In genomic region chr20:12966468-12967085, GRCh38 we compare ENCODE assay signal across 8 cellular contexts. TPM values are rescaled to one million over a fixed set of nuclear protein-coding genes. Genes with fewer than 3 reads are reported as not detected.
A peak's percentile ranks its signal among the peaks of the same experiment; 100 is the strongest.
DNase-seq lines count a peak whose midpoint lies in the region; ATAC-seq and TF ChIP-seq lines count a peak whose summit lies in the region.
"Had no signal": no experiment of that assay in that cellular context is flagged by ENCODE, and none has a peak within 500 bp of the region (broad histone marks: within the 10 kb centered on the region; RNA-seq: fewer than 3 reads in every experiment).

No MANE protein-coding gene starts in this region.

- ATAC-seq in activated CD8-positive, alpha-beta T cell treated with anti-CD3 and anti-CD28 coated beads for 36 hours: no peak

- no peak overlapping the region for H2AFZ ChIP-seq in fibroblast of lung (ENCODE audit: low read length)

- no peaks in the 10 kb centered on the region for H3K4me1 ChIP-seq in fibroblast of lung (ENCODE audit: control insufficient read depth, extremely low read depth, insufficient read depth, low read length)
- H3K4me1 ChIP-seq in ovary (ENCODE audit: insufficient read depth): no peaks in the 10 kb centered on the region

- H3K4me3 ChIP-seq in fibroblast of lung (replicated peaks in 1 of 4; ENCODE audit: control extremely low read depth in 1 of 4, insufficient read depth in 1 of 4, low read depth in 3 of 4, low read length in 4 of 4) (no peak overlapping the region), ovary (no peak overlapping the region)

- TF ChIP-seq CTCF in GM12872 (IDR thresholded peaks at IDR 0.05; ENCODE audit: insufficient read depth, low read depth, low read length) (peak; percentile 5; the same call in 1 of the 3 replicates), fibroblast of lung (conservative IDR thresholded peaks at IDR 0.05 in 1 of 2, IDR thresholded peaks at IDR 0.05 in 1 of 2; ENCODE audit: low read depth in 1 of 2, low read length in 2 of 2) (peak; percentile 54 to 59), ovary (IDR thresholded peaks at IDR 0.05) (no peak)
- TF ChIP-seq CTCF in activated CD8-positive, alpha-beta T cell treated with anti-CD3 and anti-CD28 coated beads for 36 hours (IDR thresholded peaks at IDR 0.05): no peak

- CTCF ChIA-PET in activated naive CD4-positive, alpha-beta T cell treated with anti-CD3 and anti-CD28 coated beads for 36 hours (lab: Charles Lee): interaction anchor here (1.2 to 1.8 kb wide), 2 partner anchors 42 to 43 kb away, joined by 5 to 6 read pairs; no protein-coding TSS in a partner anchor
- CTCF ChIA-PET in activated CD8-positive, alpha-beta T cell treated with anti-CD3 and anti-CD28 coated beads for 36 hours (lab: Charles Lee): interaction anchor here (1.1 to 3.1 kb wide), 4 partner anchors 38 to 134 kb away, joined by 3 to 8 read pairs (median 5); no protein-coding TSS in a partner anchor

- POLR2A ChIA-PET in activated CD8-positive, alpha-beta T cell treated with anti-CD3 and anti-CD28 coated beads for 36 hours (lab: Charles Lee): no interaction called here

- H3K36me3 Mint-ChIP-seq in activated naive CD4-positive, alpha-beta T cell treated with anti-CD3 and anti-CD28 coated beads for 36 hours (ENCODE audit: low read depth): no peaks in the 10 kb centered on the region
- no peaks in the 10 kb centered on the region for H3K36me3 Mint-ChIP-seq in activated CD8-positive, alpha-beta T cell treated with anti-CD3 and anti-CD28 coated beads for 36 hours (ENCODE audit: low read depth)
- H3K36me3 Mint-ChIP-seq: activated naive CD4-positive, alpha-beta T cell treated with anti-CD3 and anti-CD28 coated beads, Interleukin-2, amount 50 U/mL, for 24 hours had no signal

- no peaks in the 10 kb centered on the region for H3K79me2 ChIP-seq in fibroblast of lung (ENCODE audit: control insufficient read depth, insufficient read depth, low read length)

- WGBS in ovary, 3 donors: 0% methylated on average over 1 of the region's 1 CpG

- peaks cover 10% of the 10 kb centered on the region for H3K4me1 Mint-ChIP-seq in activated naive CD4-positive, alpha-beta T cell treated with anti-CD3 and anti-CD28 coated beads for 36 hours (ENCODE audit: low read depth)
- H3K4me1 Mint-ChIP-seq in activated CD8-positive, alpha-beta T cell treated with anti-CD3 and anti-CD28 coated beads for 36 hours (ENCODE audit: low read depth): no peaks in the 10 kb centered on the region
- H3K4me1 Mint-ChIP-seq: activated naive CD4-positive, alpha-beta T cell treated with anti-CD3 and anti-CD28 coated beads, Interleukin-2, amount 50 U/mL, for 24 hours had no signal

- no peaks in the 10 kb centered on the region for H3K9me3 Mint-ChIP-seq in activated naive CD4-positive, alpha-beta T cell treated with anti-CD3 and anti-CD28 coated beads for 36 hours
- H3K9me3 Mint-ChIP-seq in activated CD8-positive, alpha-beta T cell treated with anti-CD3 and anti-CD28 coated beads for 36 hours: no peaks in the 10 kb centered on the region
- H3K9me3 Mint-ChIP-seq: activated naive CD4-positive, alpha-beta T cell treated with anti-CD3 and anti-CD28 coated beads, Interleukin-2, amount 50 U/mL, for 24 hours had no signal

- DNase-seq in NCI-H526 treated with DMSO at 0.1 percent for 48 hours (lab: John Stamatoyannopoulos, UW): peak; percentile 63
- DNase-seq in fibroblast of lung (ENCODE audit: low read depth in 2 of 2): peak; percentile 42 to 76
- DNase-seq in renal cortical epithelial cell (ENCODE audit: low read depth): peak; percentile 64
- DNase-seq in activated naive CD4-positive, alpha-beta T cell treated with anti-CD3 and anti-CD28 coated beads for 36 hours: no peak
- DNase-seq in ovary: no peak
- no peak for DNase-seq in activated CD8-positive, alpha-beta T cell treated with anti-CD3 and anti-CD28 coated beads for 36 hours

- no peak overlapping the region for H3K27ac Mint-ChIP-seq in activated naive CD4-positive, alpha-beta T cell treated with anti-CD3 and anti-CD28 coated beads for 36 hours
- H3K27ac Mint-ChIP-seq in activated CD8-positive, alpha-beta T cell treated with anti-CD3 and anti-CD28 coated beads for 36 hours: no peak overlapping the region
- H3K27ac Mint-ChIP-seq: activated naive CD4-positive, alpha-beta T cell treated with anti-CD3 and anti-CD28 coated beads, Interleukin-2, amount 50 U/mL, for 24 hours had no signal

- no peak for TF ChIP-seq POLR2A in ovary (IDR thresholded peaks at IDR 0.05)

- no peak overlapping the region for H3K4me2 ChIP-seq in fibroblast of lung (ENCODE audit: extremely low read depth, insufficient read depth, low read length)

- H3K27me3 ChIP-seq in fibroblast of lung (ENCODE audit: control insufficient read depth, insufficient read depth, low read length) (no peaks in the 10 kb centered on the region), ovary (no peaks in the 10 kb centered on the region)

- H3K27ac ChIP-seq in fibroblast of lung (ENCODE audit: insufficient read depth, low read length) (no peak overlapping the region), ovary (no peak overlapping the region)

- TF ChIP-seq EP300 in ovary (IDR thresholded peaks at IDR 0.05): no peak

- no peaks in the 10 kb centered on the region for H3K27me3 Mint-ChIP-seq in activated naive CD4-positive, alpha-beta T cell treated with anti-CD3 and anti-CD28 coated beads for 36 hours (ENCODE audit: low read depth)
- no peaks in the 10 kb centered on the region for H3K27me3 Mint-ChIP-seq in activated CD8-positive, alpha-beta T cell treated with anti-CD3 and anti-CD28 coated beads for 36 hours
- H3K27me3 Mint-ChIP-seq: activated naive CD4-positive, alpha-beta T cell treated with anti-CD3 and anti-CD28 coated beads, Interleukin-2, amount 50 U/mL, for 24 hours had no signal

- no peak overlapping the region for H3K4me3 Mint-ChIP-seq in activated naive CD4-positive, alpha-beta T cell treated with anti-CD3 and anti-CD28 coated beads for 36 hours
- H3K4me3 Mint-ChIP-seq in activated CD8-positive, alpha-beta T cell treated with anti-CD3 and anti-CD28 coated beads for 36 hours: no peak overlapping the region
- H3K4me3 Mint-ChIP-seq: activated naive CD4-positive, alpha-beta T cell treated with anti-CD3 and anti-CD28 coated beads, Interleukin-2, amount 50 U/mL, for 24 hours had no signal

- no peak overlapping the region for H3K9ac ChIP-seq in fibroblast of lung (ENCODE audit: insufficient read depth, low read length)

- H3K9me3 ChIP-seq in fibroblast of lung (ENCODE audit: control insufficient read depth, insufficient read depth, low read depth, low read length) (no peaks in the 10 kb centered on the region), ovary (no peaks in the 10 kb centered on the region)

- intact Hi-C loops in activated naive CD4-positive, alpha-beta T cell treated with anti-CD3 and anti-CD28 coated beads for 36 hours (cut with micrococcal nuclease): loop anchor here (1.0 to 2.0 kb wide), 2 partner anchors 41 to 956 kb away; no protein-coding TSS in a partner anchor
- intact Hi-C loops in ovary (cut with DNase I): loop anchor here in 2 of 4 donors (5.0 kb wide), 2 partner anchors 141 to 146 kb away; no protein-coding TSS in a partner anchor
- intact Hi-C loops in activated CD8-positive, alpha-beta T cell treated with anti-CD3 and anti-CD28 coated beads for 36 hours (cut with micrococcal nuclease): loop anchor here (5.0 kb wide), 2 partner anchors 39 to 141 kb away; no protein-coding TSS in a partner anchor

- H4K20me1 ChIP-seq in fibroblast of lung (ENCODE audit: control insufficient read depth, extremely low read depth, insufficient read depth, low read length): no peaks in the 10 kb centered on the region

- H3K36me3 ChIP-seq in fibroblast of lung (ENCODE audit: control insufficient read depth, insufficient read depth, low read length): no peaks in the 10 kb centered on the region
- H3K36me3 ChIP-seq in ovary: no peaks in the 10 kb centered on the region

RNA-seq across cellular contexts. Expression of gene SPTLC3, which starts 42.2 kb away (rescaled TPM):
- total RNA-seq in fibroblast of lung: 4.0 and 5.9 TPM in 2 replicates
- 1.2 and 4.0 TPM in 2 replicates for polyA plus RNA-seq in fibroblast of lung
- polyA plus RNA-seq in fibroblast of lung (2012): 0.86 and 2.9 TPM in 2 replicates
- polyA minus RNA-seq in fibroblast of lung (ENCODE audit: low replicate concordance): 0.37 and 5.8 TPM in 2 replicates
- total RNA-seq in renal cortical epithelial cell: 4.2 and 46.9 TPM in 2 replicates
- total RNA-seq in activated naive CD4-positive, alpha-beta T cell treated with anti-CD3 and anti-CD28 coated beads for 36 hours: under 1 TPM; 0.15 to 0.64 TPM
- total RNA-seq in ovary: 10 to 100 TPM in 1 of 7 donors, 1 to 10 TPM in 6; 7.6 to 10.5 (median 8.8) TPM
- polyA plus RNA-seq in ovary: 1 to 10 TPM; 2.1 to 9.7 TPM
- total RNA-seq in activated CD8-positive, alpha-beta T cell treated with anti-CD3 and anti-CD28 coated beads for 36 hours: under 1 TPM; 0.72 to 0.77 TPM

Comparison
In these comparisons a context has a peak if more than half of its experiments do, and no peak if none do; other contexts are left out.
1. CTCF ChIP-seq: peak in GM12872 (single experiment) and fibroblast of lung (2 of 2); none in ovary (0 of 3) and activated CD8-positive, alpha-beta T cell treated with anti-CD3 and anti-CD28 coated beads for 36 hours (single experiment).
2. DNase-seq: peak in NCI-H526 treated with DMSO at 0.1 percent for 48 hours (single experiment), fibroblast of lung (2 of 2) and renal cortical epithelial cell (single experiment); none in activated naive CD4-positive, alpha-beta T cell treated with anti-CD3 and anti-CD28 coated beads for 36 hours (single experiment), ovary (0 of 5) and activated CD8-positive, alpha-beta T cell treated with anti-CD3 and anti-CD28 coated beads for 36 hours (single experiment).